In genomic region chr6:142833798-142834197, GRCh38 we compare ENCODE assay signal across 19 cellular contexts.
A peak's percentile ranks its signal among the peaks of the same experiment; 100 is the strongest.
DNase-seq lines count a peak whose midpoint lies in the region; ATAC-seq and TF ChIP-seq lines count a peak whose summit lies in the region.
"Had no signal": no experiment of that assay in that cellular context is flagged by ENCODE, and none has a peak within 500 bp of the region (broad histone marks: within the 10 kb centered on the region; RNA-seq: fewer than 3 reads in every experiment).

No MANE protein-coding gene starts in this region.

- POLR2A ChIA-PET in OCI-LY7 (lab: Charles Lee): interaction anchor here (0.7 to 2.2 kb wide), 5 partner anchors 9 to 105 kb away, joined by 3 to 9 read pairs (median 4); no protein-coding TSS in a partner anchor

- H3K27ac ChIP-seq in ACC112 (ENCODE audit: low read depth, low read length) (peak overlapping the region; percentile 91), GM23248 (peak overlapping the region; percentile 76), OCI-LY7 (ENCODE audit: low read depth, low read length, poor library complexity, severe bottlenecking) (no peak overlapping the region)
- H3K27ac ChIP-seq: gastrocnemius medialis, Peyer's patch, SK-N-MC, thyroid gland had no signal

- no peaks in the 10 kb centered on the region for H3K36me3 ChIP-seq in ACC112 (ENCODE audit: insufficient read depth, low read length)
- no peaks in the 10 kb centered on the region for H3K36me3 ChIP-seq in GM23248 (ENCODE audit: low read depth)
- H3K36me3 ChIP-seq in OCI-LY7 (ENCODE audit: insufficient read depth, low read length): peaks cover 57% of the 10 kb centered on the region
- H3K36me3 ChIP-seq: gastrocnemius medialis, Peyer's patch, thyroid gland had no signal

- ATAC-seq in activated T-helper 17 cell treated with anti-CD3 and anti-CD28 coated beads, Interleukin-2, amount 50 U/mL, for 72 hours (replicated peaks): no peak
- ATAC-seq in memory B cell (ENCODE audit: low read depth): peak; percentile 22
- no peak for ATAC-seq in GM19023 (IDR thresholded peaks at IDR 0.05; ENCODE audit: unreplicated experiment)
- ATAC-seq: gastrocnemius medialis had no signal

- CTCF ChIA-PET in OCI-LY7 (lab: Charles Lee; ENCODE audit: unreplicated experiment): no interaction called here

- peaks cover 60% of the 10 kb centered on the region for H3K4me1 Mint-ChIP-seq in activated T-helper 17 cell treated with anti-CD3 and anti-CD28 coated beads, Interleukin-2, amount 50 U/mL, for 72 hours
- peaks cover 33% of the 10 kb centered on the region for H3K4me1 Mint-ChIP-seq in memory B cell

- no TSS peak for BruUV-seq in OCI-LY7 (replicated peaks; lab: Mats Ljungman, UMichigan)

- H3K9me2 ChIP-seq in GM23248 (ENCODE audit: insufficient read depth) (no peaks in the 10 kb centered on the region), OCI-LY7 (ENCODE audit: insufficient read depth, low read length) (no peaks in the 10 kb centered on the region)

- peaks cover 24% of the 10 kb centered on the region for H3K79me2 ChIP-seq in ACC112 (ENCODE audit: control insufficient read depth, insufficient read depth, low read length, unreplicated experiment)
- H3K79me2 ChIP-seq in GM23248 (ENCODE audit: insufficient read depth): peaks cover 93% of the 10 kb centered on the region
- H3K79me2 ChIP-seq in OCI-LY7 (ENCODE audit: insufficient read depth, low read depth, low read length): peaks cover 6% of the 10 kb centered on the region; the same call in 1 of the 2 replicates

- intact Hi-C loops in OCI-LY7 (cut with micrococcal nuclease; ENCODE audit: unreplicated experiment): no loop called here

- TF ChIP-seq CTCF in OCI-LY7 (conservative IDR thresholded peaks at IDR 0.05; ENCODE audit: low read length): no peak

- H3K9me3 Mint-ChIP-seq in activated T-helper 17 cell treated with anti-CD3 and anti-CD28 coated beads, Interleukin-2, amount 50 U/mL, for 72 hours: no peaks in the 10 kb centered on the region
- H3K9me3 Mint-ChIP-seq in memory B cell: no peaks in the 10 kb centered on the region
- H3K9me3 Mint-ChIP-seq: mesothelial cell of epicardium had no signal

- peaks cover 37% of the 10 kb centered on the region for H3F3A ChIP-seq in GM23248 (ENCODE audit: insufficient read depth)

- H3K4me2 ChIP-seq in GM23248 (ENCODE audit: unreplicated experiment) (peak overlapping the region; percentile 61), OCI-LY7 (ENCODE audit: low read length) (no peak overlapping the region)

- peak overlapping the region; percentile 61 for H3K4me3 Mint-ChIP-seq in activated T-helper 17 cell treated with anti-CD3 and anti-CD28 coated beads, Interleukin-2, amount 50 U/mL, for 72 hours
- no peak overlapping the region for H3K4me3 Mint-ChIP-seq in memory B cell
- H3K4me3 Mint-ChIP-seq: activated CD4-positive, alpha-beta T cell treated with anti-CD3 and anti-CD28 coated beads, Interleukin-2, amount 10 ng/mL, durations not matched to agents 24 days and 14 days; mesothelial cell of epicardium had no signal

- H3K4me3 ChIP-seq in ACC112 (ENCODE audit: low read depth, low read length) (no peak overlapping the region), GM23248 (no peak overlapping the region), OCI-LY7 (ENCODE audit: low read depth, low read length, poor library complexity, severe bottlenecking) (no peak overlapping the region)
- H3K4me3 ChIP-seq: gastrocnemius medialis, Peyer's patch, SK-N-MC, thyroid gland had no signal

- peak overlapping the region; percentile 85 for H3K27ac Mint-ChIP-seq in activated T-helper 17 cell treated with anti-CD3 and anti-CD28 coated beads, Interleukin-2, amount 50 U/mL, for 72 hours
- no peak overlapping the region for H3K27ac Mint-ChIP-seq in memory B cell
- H3K27ac Mint-ChIP-seq: mesothelial cell of epicardium had no signal

- peaks cover 84% of the 10 kb centered on the region for H3K36me3 Mint-ChIP-seq in activated T-helper 17 cell treated with anti-CD3 and anti-CD28 coated beads, Interleukin-2, amount 50 U/mL, for 72 hours (ENCODE audit: low read depth)
- H3K36me3 Mint-ChIP-seq in memory B cell: peaks cover 24% of the 10 kb centered on the region
- H3K36me3 Mint-ChIP-seq: mesothelial cell of epicardium had no signal

- H3K27me3 ChIP-seq in ACC112 (ENCODE audit: insufficient read depth, low read length): no peaks in the 10 kb centered on the region
- H3K27me3 ChIP-seq in GM23248 (replicated peaks; ENCODE audit: insufficient read depth): no peaks in the 10 kb centered on the region
- H3K27me3 ChIP-seq: gastrocnemius medialis, Peyer's patch, thyroid gland had no signal

- H4K20me1 ChIP-seq in GM23248 (ENCODE audit: insufficient read depth) (no peaks in the 10 kb centered on the region), OCI-LY7 (ENCODE audit: insufficient read depth, low read length) (no peaks in the 10 kb centered on the region)

- no peak overlapping the region for H2AFZ ChIP-seq in ACC112 (ENCODE audit: low read length, unreplicated experiment)
- H2AFZ ChIP-seq in GM23248: no peak overlapping the region
- no peak overlapping the region for H2AFZ ChIP-seq in OCI-LY7 (ENCODE audit: low read length)

- DNase-seq in GM23248 (no peak), memory B cell (ENCODE audit: low spot score in 2 of 2) (no peak), UCSD-AML1 (lab: John Stamatoyannopoulos, UW; ENCODE audit: unreplicated experiment) (no peak), OCI-LY7 (ENCODE audit: low spot score) (no peak), kidney glomerular epithelial cell (lab: John Stamatoyannopoulos, UW) (no peak)
- DNase-seq: activated CD4-positive, alpha-beta T cell treated with anti-CD3 and anti-CD28 coated beads, Interleukin-2, amount 10 ng/mL, durations not matched to agents 24 days and 14 days; dermis blood vessel endothelial cell; gastrocnemius medialis; NCI-H1694 treated with DMSO at 0.1 percent for 48 hours; Peyer's patch; retina; stimulated activated CD4-positive, alpha-beta T cell treated with anti-CD3 and anti-CD28 coated beads, Interleukin-15, amount 100 ng/mL, for 24 hours; stimulated activated naive CD4-positive, alpha-beta T cell; thyroid gland had no signal

- H3K9me3 ChIP-seq in GM23248 (ENCODE audit: low read depth) (no peaks in the 10 kb centered on the region), OCI-LY7 (ENCODE audit: low read length) (no peaks in the 10 kb centered on the region)
- H3K9me3 ChIP-seq: gastrocnemius medialis, Peyer's patch, thyroid gland had no signal

- 97 to 98% methylated on average over 2 of the region's 2 CpGs for WGBS in GM23248 (ENCODE audit: low coverage in 1 of 2, low lambda C conversion rate in 2 of 2, missing lambda C conversion rate in 2 of 2), 2 experiments

- H3K4me1 ChIP-seq in ACC112 (ENCODE audit: control insufficient read depth, insufficient read depth, low read length, unreplicated experiment) (peaks cover 42% of the 10 kb centered on the region), GM23248 (ENCODE audit: insufficient read depth) (peaks cover 33% of the 10 kb centered on the region), OCI-LY7 (ENCODE audit: insufficient read depth, low read length, poor library complexity, severe bottlenecking) (peaks cover 6% of the 10 kb centered on the region)

- in situ Hi-C loops in GM23248 (cut with MboI): no loop called here

- no peaks in the 10 kb centered on the region for H3K27me3 Mint-ChIP-seq in activated T-helper 17 cell treated with anti-CD3 and anti-CD28 coated beads, Interleukin-2, amount 50 U/mL, for 72 hours
- H3K27me3 Mint-ChIP-seq in memory B cell: no peaks in the 10 kb centered on the region
- H3K27me3 Mint-ChIP-seq: activated CD4-positive, alpha-beta T cell treated with anti-CD3 and anti-CD28 coated beads, Interleukin-2, amount 10 ng/mL, durations not matched to agents 24 days and 14 days had no signal

- H3K9ac ChIP-seq in GM23248: peak overlapping the region; percentile 40; the same call in 1 of the 2 replicates
